ENCODE assay signal across 22 cellular contexts in genomic region chr10:50946991-50947781, GRCh38.
"Had no signal": no experiment of that assay in that cellular context is flagged by ENCODE, and none has a peak within 500 bp of the region (broad histone marks: within the 10 kb centered on the region; RNA-seq: fewer than 3 reads in every experiment).

No MANE protein-coding gene starts in this region.

- H3K27ac ChIP-seq: parathyroid adenoma, sigmoid colon, transverse colon had no signal

- H3K27me3 Mint-ChIP-seq: activated CD4-positive, alpha-beta memory T cell treated with anti-CD3 and anti-CD28 coated beads, Interleukin-2, amount 10 ng/mL, durations not matched to agents 7 days and 5 days; activated CD4-positive, alpha-beta T cell treated with anti-CD3 and anti-CD28 coated beads, Interleukin-2, amount 10 ng/mL, durations not matched to agents 24 days and 14 days; activated naive CD4-positive, alpha-beta T cell treated with anti-CD3 and anti-CD28 coated beads, Interleukin-2, amount 10 ng/mL, durations not matched to agents 7 days and 5 days had no signal

- H2AFZ ChIP-seq: parathyroid adenoma had no signal

- H3K36me3 Mint-ChIP-seq: activated naive CD4-positive, alpha-beta T cell treated with anti-CD3 and anti-CD28 coated beads, Interleukin-2, amount 10 ng/mL, durations not matched to agents 7 days and 5 days; naive B cell; stimulated activated naive B cell treated with anti-CD40 and anti-IgM and Interleukin-4, amounts not matched to agents 10 μg/mL and 1 μg/mL and 100 μg/mL, for 72 hours had no signal

- H3K9me3 ChIP-seq: sigmoid colon, transverse colon had no signal

- H3K27me3 ChIP-seq: sigmoid colon, transverse colon had no signal

- DNase-seq: activated CD4-positive, alpha-beta memory T cell treated with anti-CD3 and anti-CD28 coated beads, Interleukin-2, amount 10 ng/mL, durations not matched to agents 7 days and 5 days; activated CD4-positive, alpha-beta T cell treated with anti-CD3 and anti-CD28 coated beads, Interleukin-2, amount 10 ng/mL, durations not matched to agents 24 days and 14 days; activated effector memory CD4-positive, alpha-beta T cell treated with Interleukin-2 at 50 U/mL for 16 hours; activated naive CD4-positive, alpha-beta T cell treated with anti-CD3 and anti-CD28 coated beads, Interleukin-2, amount 10 ng/mL, durations not matched to agents 7 days and 5 days; activated T-cell treated with anti-CD3 and anti-CD28 coated beads, Interleukin-2, amount 50 U/mL, for 72 hours; anterior cingulate cortex; central memory CD4-positive, alpha-beta T cell; effector memory CD8-positive, alpha-beta T cell; naive B cell; nucleus accumbens; sigmoid colon; stimulated activated CD4-positive, alpha-beta T cell treated with anti-CD3 and anti-CD28 coated beads, Interleukin-2, amount 100 ng/mL, for 48 hours; stimulated activated CD8-positive, alpha-beta memory T cell treated with anti-CD3 and anti-CD28 coated beads, Interleukin-4, amount 100 ng/mL, for 48 hours; stimulated activated naive B cell treated with anti-CD40 and anti-IgM and Interleukin-4, amounts not matched to agents 10 μg/mL and 1 μg/mL and 100 μg/mL, for 72 hours; T-helper 17 cell; transverse colon had no signal

- H3K4me1 Mint-ChIP-seq: activated CD4-positive, alpha-beta memory T cell treated with anti-CD3 and anti-CD28 coated beads, Interleukin-2, amount 10 ng/mL, durations not matched to agents 7 days and 5 days; activated CD4-positive, alpha-beta T cell treated with anti-CD3 and anti-CD28 coated beads, Interleukin-2, amount 10 ng/mL, durations not matched to agents 24 days and 14 days; activated naive CD4-positive, alpha-beta T cell treated with anti-CD3 and anti-CD28 coated beads, Interleukin-2, amount 10 ng/mL, durations not matched to agents 7 days and 5 days; naive B cell; stimulated activated naive B cell treated with anti-CD40 and anti-IgM and Interleukin-4, amounts not matched to agents 10 μg/mL and 1 μg/mL and 100 μg/mL, for 72 hours; T-helper 17 cell had no signal

- H3K9me3 Mint-ChIP-seq: activated CD4-positive, alpha-beta memory T cell treated with anti-CD3 and anti-CD28 coated beads, Interleukin-2, amount 10 ng/mL, durations not matched to agents 7 days and 5 days; activated CD4-positive, alpha-beta T cell treated with anti-CD3 and anti-CD28 coated beads, Interleukin-2, amount 10 ng/mL, durations not matched to agents 24 days and 14 days; activated naive CD4-positive, alpha-beta T cell treated with anti-CD3 and anti-CD28 coated beads, Interleukin-2, amount 10 ng/mL, durations not matched to agents 7 days and 5 days; activated T-cell treated with anti-CD3 and anti-CD28 coated beads, Interleukin-2, amount 50 U/mL, for 72 hours; effector memory CD8-positive, alpha-beta T cell; stimulated activated naive B cell treated with anti-CD40 and anti-IgM and Interleukin-4, amounts not matched to agents 10 μg/mL and 1 μg/mL and 100 μg/mL, for 72 hours had no signal

- H3K36me3 ChIP-seq: sigmoid colon, transverse colon had no signal

- H3K27ac Mint-ChIP-seq: activated CD4-positive, alpha-beta memory T cell treated with anti-CD3 and anti-CD28 coated beads, Interleukin-2, amount 10 ng/mL, durations not matched to agents 7 days and 5 days; activated CD4-positive, alpha-beta T cell treated with anti-CD3 and anti-CD28 coated beads, Interleukin-2, amount 10 ng/mL, durations not matched to agents 24 days and 14 days; activated naive CD4-positive, alpha-beta T cell treated with anti-CD3 and anti-CD28 coated beads, Interleukin-2, amount 10 ng/mL, durations not matched to agents 7 days and 5 days; activated T-cell treated with anti-CD3 and anti-CD28 coated beads, Interleukin-2, amount 50 U/mL, for 72 hours; effector memory CD8-positive, alpha-beta T cell; stimulated activated naive B cell treated with anti-CD40 and anti-IgM and Interleukin-4, amounts not matched to agents 10 μg/mL and 1 μg/mL and 100 μg/mL, for 72 hours; T-helper 17 cell had no signal

- ATAC-seq: activated T-cell treated with anti-CD3 and anti-CD28 coated beads, Interleukin-2, amount 50 U/mL, for 72 hours; effector memory CD8-positive, alpha-beta T cell; esophagus mucosa; left lobe of liver; stimulated activated naive B cell treated with anti-CD40 and anti-IgM and Interleukin-4, amounts not matched to agents 10 μg/mL and 1 μg/mL and 100 μg/mL, for 72 hours; T-helper 17 cell had no signal

- H3K4me1 ChIP-seq: parathyroid adenoma, transverse colon had no signal

- H3K9ac ChIP-seq: parathyroid adenoma had no signal

- H3K79me2 ChIP-seq: parathyroid adenoma had no signal

- FAIRE-seq: colon, endothelial cell of umbilical vein had no signal

- H3K4me3 Mint-ChIP-seq: activated CD4-positive, alpha-beta memory T cell treated with anti-CD3 and anti-CD28 coated beads, Interleukin-2, amount 10 ng/mL, durations not matched to agents 7 days and 5 days; activated CD4-positive, alpha-beta T cell treated with anti-CD3 and anti-CD28 coated beads, Interleukin-2, amount 10 ng/mL, durations not matched to agents 24 days and 14 days; activated naive CD4-positive, alpha-beta T cell treated with anti-CD3 and anti-CD28 coated beads, Interleukin-2, amount 10 ng/mL, durations not matched to agents 7 days and 5 days; activated T-cell treated with anti-CD3 and anti-CD28 coated beads, Interleukin-2, amount 50 U/mL, for 72 hours; effector memory CD8-positive, alpha-beta T cell; naive B cell; stimulated activated naive B cell treated with anti-CD40 and anti-IgM and Interleukin-4, amounts not matched to agents 10 μg/mL and 1 μg/mL and 100 μg/mL, for 72 hours; T-helper 17 cell had no signal

- H3K4me3 ChIP-seq: lung, sigmoid colon, transverse colon had no signal
